16 cellular contexts compared by ENCODE assay signal in genomic region chr3:131922356-131922755, GRCh38.
DNase-seq lines count a peak whose midpoint lies in the region; TF ChIP-seq lines count a peak whose summit lies in the region.
"Had no signal": no experiment of that assay in that cellular context is flagged by ENCODE, and none has a peak within 500 bp of the region (broad histone marks: within the 10 kb centered on the region; RNA-seq: fewer than 3 reads in every experiment).

No MANE protein-coding gene starts in this region.

- H3K27ac ChIP-seq in GM23248 (no peak overlapping the region), neural progenitor cell (no peak overlapping the region)

- H4K20me1 ChIP-seq in GM23248 (ENCODE audit: insufficient read depth) (no peaks in the 10 kb centered on the region), neural progenitor cell (ENCODE audit: low read depth) (no peaks in the 10 kb centered on the region)

- H3K4me3 Mint-ChIP-seq in osteocyte (ENCODE audit: unreplicated experiment) (no peak overlapping the region), neural progenitor cell (no peak overlapping the region)
- H3K4me3 Mint-ChIP-seq: CD4-positive, alpha-beta T cell had no signal

- H3K27me3 ChIP-seq in GM23248 (replicated peaks; ENCODE audit: insufficient read depth) = no peaks in the 10 kb centered on the region
- no peaks in the 10 kb centered on the region for H3K27me3 ChIP-seq in neural progenitor cell
- H3K27me3 ChIP-seq: BE2C had no signal

- H3K4me2 ChIP-seq in GM23248 (ENCODE audit: unreplicated experiment) = no peak overlapping the region
- no peak overlapping the region for H3K4me2 ChIP-seq in neural progenitor cell

- WGBS in GM23248 (ENCODE audit: low coverage in 1 of 2, low lambda C conversion rate in 2 of 2, missing lambda C conversion rate in 2 of 2), 2 experiments = 0% methylated on average over 1 of the region's 1 CpG

- H3K9me3 ChIP-seq in GM23248 (ENCODE audit: low read depth) (no peaks in the 10 kb centered on the region), neural progenitor cell (ENCODE audit: low read depth) (no peaks in the 10 kb centered on the region)
- H3K9me3 ChIP-seq: BE2C, Caco-2, HAP-1 had no signal

- H3K9me3 Mint-ChIP-seq in osteocyte (ENCODE audit: unreplicated experiment) = no peaks in the 10 kb centered on the region
- H3K9me3 Mint-ChIP-seq in neural progenitor cell = no peaks in the 10 kb centered on the region
- H3K9me3 Mint-ChIP-seq: CD4-positive, alpha-beta T cell had no signal

- H2AFZ ChIP-seq in GM23248 = no peak overlapping the region
- no peak overlapping the region for H2AFZ ChIP-seq in neural progenitor cell (replicated peaks)

- peaks cover 7% of the 10 kb centered on the region; the same call in 1 of the 2 replicates for H3K9me2 ChIP-seq in GM23248 (ENCODE audit: insufficient read depth)

- H3K4me1 Mint-ChIP-seq in osteocyte (ENCODE audit: unreplicated experiment) (no peaks in the 10 kb centered on the region), neural progenitor cell (peaks cover 10% of the 10 kb centered on the region)

- TF ChIP-seq CTCF in foreskin fibroblast (IDR thresholded peaks at IDR 0.05; ENCODE audit: low read depth, low read length) = no peak
- TF ChIP-seq CTCF in osteocyte (IDR thresholded peaks at IDR 0.05) = no peak
- TF ChIP-seq CTCF in neural progenitor cell (IDR thresholded peaks at IDR 0.05) = no peak

- H3K4me3 ChIP-seq in GM23248 (no peak overlapping the region), foreskin fibroblast (ENCODE audit: low read depth in 1 of 2, low read length in 2 of 2) (no peak overlapping the region), neural progenitor cell (no peak overlapping the region)
- H3K4me3 ChIP-seq: HAP-1 had no signal

- H3K27ac Mint-ChIP-seq in osteocyte (ENCODE audit: unreplicated experiment) = no peak overlapping the region
- H3K27ac Mint-ChIP-seq in neural progenitor cell = no peak overlapping the region
- H3K27ac Mint-ChIP-seq: CD4-positive, alpha-beta T cell had no signal

- H3K79me2 ChIP-seq in GM23248 (ENCODE audit: insufficient read depth) = no peaks in the 10 kb centered on the region
- no peaks in the 10 kb centered on the region for H3K79me2 ChIP-seq in neural progenitor cell (ENCODE audit: low read depth)

- H3K27me3 Mint-ChIP-seq in osteocyte (ENCODE audit: unreplicated experiment) = peaks cover 2% of the 10 kb centered on the region
- no peaks in the 10 kb centered on the region for H3K27me3 Mint-ChIP-seq in neural progenitor cell (ENCODE audit: insufficient read depth, low read depth)

- DNase-seq in EH (ENCODE audit: low read depth) (peak; percentile 43), GM23248 (peak; percentile 48), foreskin fibroblast (peak; percentile 41 to 80), osteocyte (ENCODE audit: extremely low spot score, unreplicated experiment) (no peak), SKM-1 (lab: John Stamatoyannopoulos, UW; ENCODE audit: unreplicated experiment) (no peak), kidney tubule cell (ENCODE audit: low spot score) (no peak), neural progenitor cell (ENCODE audit: low spot score) (no peak)
- DNase-seq: ACHN; BE2C; C1 segment of cervical spinal cord; Caco-2; CD4-positive, alpha-beta T cell; GF-D8; Kasumi-1; KG1 had no signal

- H3K36me3 Mint-ChIP-seq in osteocyte (ENCODE audit: unreplicated experiment) (no peaks in the 10 kb centered on the region), neural progenitor cell (no peaks in the 10 kb centered on the region)

- H3F3A ChIP-seq in GM23248 (ENCODE audit: insufficient read depth) (no peaks in the 10 kb centered on the region), neural progenitor cell (ENCODE audit: low read depth) (no peaks in the 10 kb centered on the region)

- H3K9ac ChIP-seq in GM23248 (no peak overlapping the region), neural progenitor cell (no peak overlapping the region)

- H3K4me1 ChIP-seq in GM23248 (ENCODE audit: insufficient read depth) (peaks cover 8% of the 10 kb centered on the region), neural progenitor cell (peaks cover 10% of the 10 kb centered on the region)
- H3K4me1 ChIP-seq: BE2C, Caco-2 had no signal

- H3K36me3 ChIP-seq in GM23248 (ENCODE audit: low read depth) (no peaks in the 10 kb centered on the region), neural progenitor cell (no peaks in the 10 kb centered on the region)
- H3K36me3 ChIP-seq: BE2C, HAP-1 had no signal

- in situ Hi-C loops in GM23248 (cut with MboI) = no loop called here

Comparison
In these comparisons a context has a peak if more than half of its experiments do, and no peak if none do; other contexts are left out.
1. DNase-seq: peak in EH (single experiment), GM23248 (single experiment) and foreskin fibroblast (2 of 2); none in osteocyte (single experiment), SKM-1 (single experiment), kidney tubule cell (single experiment) and neural progenitor cell (single experiment).